ENCODE assay signal across 21 cellular contexts in genomic region chr1:52792002-52792401, GRCh38. TPM values are rescaled to one million over a fixed set of nuclear protein-coding genes. Genes with fewer than 3 reads are reported as not detected.
A peak's percentile ranks its signal among the peaks of the same experiment; 100 is the strongest.
DNase-seq lines count a peak whose midpoint lies in the region; ATAC-seq, FAIRE-seq and TF ChIP-seq lines count a peak whose summit lies in the region.
"Had no signal": no experiment of that assay in that cellular context is flagged by ENCODE, and none has a peak within 500 bp of the region (broad histone marks: within the 10 kb centered on the region; RNA-seq: fewer than 3 reads in every experiment).

No MANE protein-coding gene starts in this region.

- peaks cover 6 to 59% of the 10 kb centered on the region in 2 experiments for H3K36me3 ChIP-seq in mesenchymal stem cell (ENCODE audit: control insufficient read depth in 1 of 2, insufficient read depth in 2 of 2, low read depth in 1 of 2, low read length in 2 of 2)
- H3K36me3 ChIP-seq: prostate gland had no signal

- H3K4me2 ChIP-seq in mesenchymal stem cell (ENCODE audit: low read length, poor library complexity, severe bottlenecking) = no peak overlapping the region

- H4K91ac ChIP-seq in mesenchymal stem cell (ENCODE audit: low read length) = no peak overlapping the region

- no peak for TF ChIP-seq POLR2A in H54 (IDR thresholded peaks at IDR 0.05; ENCODE audit: low read depth, low read length)
- no peak for TF ChIP-seq POLR2A in GM12891 (IDR thresholded peaks at IDR 0.05; ENCODE audit: low read depth, low read length)

- no peaks in the 10 kb centered on the region for H3K9me3 ChIP-seq in mesenchymal stem cell (ENCODE audit: control insufficient read depth, low read length)
- H3K9me3 ChIP-seq: neutrophil, prostate gland had no signal

- H3K27me3 ChIP-seq in mesenchymal stem cell (ENCODE audit: control insufficient read depth in 1 of 2, insufficient read depth in 1 of 2, low read length in 2 of 2) = no peaks in the 10 kb centered on the region
- H3K27me3 ChIP-seq: neutrophil had no signal

- H3K4me3 ChIP-seq in choroid plexus epithelial cell (ENCODE audit: low read depth, low read length) (no peak overlapping the region), mesenchymal stem cell (ENCODE audit: insufficient read depth in 1 of 2, low read depth in 1 of 2, low read length in 2 of 2) (no peak overlapping the region)
- H3K4me3 ChIP-seq: prostate gland had no signal

- ATAC-seq in GM21367 (IDR thresholded peaks at IDR 0.05; ENCODE audit: unreplicated experiment) = no peak
- ATAC-seq: left lobe of liver had no signal

- no peak for TF ChIP-seq CTCF in choroid plexus epithelial cell (conservative IDR thresholded peaks at IDR 0.05; ENCODE audit: low read depth, low read length)

- H2BK120ac ChIP-seq in mesenchymal stem cell (ENCODE audit: low read depth, low read length) = no peak overlapping the region

- H3K79me1 ChIP-seq in mesenchymal stem cell (replicated peaks; ENCODE audit: low read length, poor library complexity, severe bottlenecking) = peaks cover 1% of the 10 kb centered on the region

- no peak overlapping the region for H2AK5ac ChIP-seq in mesenchymal stem cell (ENCODE audit: low read length, severe bottlenecking)

- H3K14ac ChIP-seq in mesenchymal stem cell (ENCODE audit: low read length in 2 of 2) = no peak overlapping the region

- no peak overlapping the region for H3K18ac ChIP-seq in mesenchymal stem cell (ENCODE audit: low read depth in 1 of 2, low read length in 2 of 2)

- no peak overlapping the region for H3K23ac ChIP-seq in mesenchymal stem cell (ENCODE audit: low read length in 2 of 2)

- WGBS in mesenchymal stem cell = no CpG with 5 or more reads among the region's 1 CpG

- H2BK12ac ChIP-seq in mesenchymal stem cell (ENCODE audit: low read length in 2 of 2) = no peak overlapping the region

- no peak overlapping the region for H3K4ac ChIP-seq in mesenchymal stem cell (ENCODE audit: low read depth in 1 of 2, low read length in 2 of 2)

- FAIRE-seq in H54 (lab: Jason Lieb, UNC) (peak; percentile 6), GM12891 (lab: Jason Lieb, UNC) (no peak)

- no peak overlapping the region for H3K27ac ChIP-seq in mesenchymal stem cell (ENCODE audit: low read length, poor library complexity, severe bottlenecking)
- H3K27ac ChIP-seq: neutrophil, prostate gland had no signal

- no peaks in the 10 kb centered on the region for H3K4me1 ChIP-seq in mesenchymal stem cell (ENCODE audit: control insufficient read depth, insufficient read depth, low read depth, low read length)
- H3K4me1 ChIP-seq: prostate gland had no signal

- H4K8ac ChIP-seq in mesenchymal stem cell (ENCODE audit: low read length) = no peak overlapping the region

- no peak overlapping the region for H2BK15ac ChIP-seq in mesenchymal stem cell (ENCODE audit: low read depth, poor library complexity, severe bottlenecking)

- no peak overlapping the region for H3K9ac ChIP-seq in mesenchymal stem cell (ENCODE audit: low read length)

- no peak overlapping the region for H2AFZ ChIP-seq in mesenchymal stem cell (ENCODE audit: low read depth, low read length)

- H2BK5ac ChIP-seq in mesenchymal stem cell (ENCODE audit: low read depth, low read length, poor library complexity, severe bottlenecking) = no peak overlapping the region

- no peak for DNase-seq in H54 (ENCODE audit: insufficient read length, low spot score)
- DNase-seq in RPMI7951 (ENCODE audit: low read depth) = peak; percentile 7
- DNase-seq in choroid plexus epithelial cell (ENCODE audit: low read depth) = peak; percentile 49
- DNase-seq in mesenchymal stem cell = peak; percentile 35
- no peak for DNase-seq in NCI-H345 treated with DMSO at 0.1 percent for 48 hours (lab: John Stamatoyannopoulos, UW; ENCODE audit: unreplicated experiment)
- DNase-seq in NCI-H1436 treated with DMSO at 0.1 percent for 48 hours (lab: John Stamatoyannopoulos, UW) = no peak
- no peak for DNase-seq in GM12891 (ENCODE audit: insufficient read length, low spot score)
- DNase-seq: ACHN; activated CD4-positive, alpha-beta T cell treated with anti-CD3 and anti-CD28 coated beads, Interleukin-2, amount 50 U/mL, for 48 hours; activated CD4-positive, CD25-positive, alpha-beta regulatory T cell; activated CD8-positive, alpha-beta memory T cell treated with anti-CD3 and anti-CD28 coated beads, Interleukin-2, amount 50 U/mL, for 4 hours; activated naive CD8-positive, alpha-beta T cell treated with anti-CD3 and anti-CD28 coated beads for 36 hours; cerebellar nuclear complex; MM.1S; NCI-H1436; NCI-H526 had no signal

TF ChIP-seq in GM12891, 5 proteins besides CTCF, POLR2A, EP300 and RAD21:
- no peak for TF ChIP-seq SPI1 (IDR thresholded peaks at IDR 0.05; ENCODE audit: low read depth, low read length)
- TF ChIP-seq POU2F2 (IDR thresholded peaks at IDR 0.05; ENCODE audit: low read depth, low read length) = no peak
- no peak for TF ChIP-seq PAX5 (IDR thresholded peaks at IDR 0.05; ENCODE audit: insufficient read depth, low read length, severe bottlenecking)
- TF ChIP-seq POLR2AphosphoS5 (IDR thresholded peaks at IDR 0.05; ENCODE audit: low read depth, low read length) = no peak
- TF ChIP-seq TAF1 (IDR thresholded peaks at IDR 0.05; ENCODE audit: low read depth, low read length) = no peak

RNA-seq across cellular contexts. Expression of gene ZYG11A, which starts 50.6 kb away (rescaled TPM):
- total RNA-seq in RPMI7951 (2014; rRNA removed; shearing (Covaris generic)) = 0.78 and 0.96 TPM in 2 replicates
- polyA plus RNA-seq in mesenchymal stem cell (2013, experiment 1 of 2) = 0.90 TPM
- polyA plus RNA-seq in mesenchymal stem cell (2013, experiment 2 of 2) = 0.78 TPM
- polyA plus RNA-seq in GM12891 (2012; ENCODE audit: low read depth, missing spikeins) = 0.21 TPM
- total RNA-seq: skeletal muscle tissue had no signal

Comparison
In these comparisons a context has a peak if more than half of its experiments do, and no peak if none do; other contexts are left out.
1. DNase-seq: peak in RPMI7951 (single experiment), choroid plexus epithelial cell (single experiment) and mesenchymal stem cell (single experiment); none in H54 (single experiment), NCI-H345 treated with DMSO at 0.1 percent for 48 hours (single experiment), NCI-H1436 treated with DMSO at 0.1 percent for 48 hours (single experiment) and GM12891 (single experiment).